In the genomic region with DNA sequence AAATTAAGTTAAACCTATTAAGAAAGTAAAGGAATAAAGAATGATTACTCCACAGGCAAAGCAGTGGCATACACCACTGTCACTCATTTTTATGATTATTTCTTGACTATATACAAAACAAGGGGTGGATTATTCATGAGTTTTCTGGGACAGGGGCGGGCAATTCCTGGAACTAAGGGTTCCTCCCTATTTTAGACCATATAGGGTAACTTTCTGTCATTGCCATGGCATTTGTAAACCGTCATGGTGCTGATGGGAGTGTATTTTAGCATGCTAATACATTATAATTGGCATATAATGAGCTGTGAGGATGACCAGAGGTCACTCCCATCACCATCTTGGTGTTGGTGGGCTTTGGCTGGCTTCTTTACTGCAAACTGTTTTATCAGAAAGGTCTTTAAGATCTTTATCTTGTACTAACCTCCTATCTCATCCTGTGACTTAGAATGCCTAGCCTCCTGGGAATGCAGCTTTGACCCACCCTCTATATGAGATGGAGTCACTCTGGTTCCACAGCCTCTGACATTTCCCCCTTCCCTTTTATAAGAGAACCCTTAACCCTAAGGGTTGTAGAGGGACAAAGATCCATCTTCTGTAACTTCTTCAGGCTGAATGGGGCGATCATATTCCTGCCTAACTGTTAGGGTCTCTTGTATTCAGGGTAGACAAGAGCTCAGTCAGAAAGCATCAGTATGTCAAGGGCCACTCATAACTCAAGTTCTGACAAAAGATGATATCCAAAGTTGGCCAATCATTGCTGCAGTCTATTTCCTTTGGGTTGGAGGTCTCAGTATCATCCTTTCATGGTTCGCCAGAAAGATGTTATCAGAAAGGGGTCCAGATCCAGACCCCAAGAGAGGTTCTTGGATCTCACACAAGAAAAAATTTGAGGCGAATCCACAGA, we compare ENCODE assay signal across 1 cellular context.
TF ChIP-seq lines count a peak whose summit lies in the region.

No MANE protein-coding gene starts in this region.

TF ChIP-seq in K562, 482 proteins besides CTCF, POLR2A, EP300 and RAD21 (continued from another document and continues in another):
- TF ChIP-seq, protein P1, sequence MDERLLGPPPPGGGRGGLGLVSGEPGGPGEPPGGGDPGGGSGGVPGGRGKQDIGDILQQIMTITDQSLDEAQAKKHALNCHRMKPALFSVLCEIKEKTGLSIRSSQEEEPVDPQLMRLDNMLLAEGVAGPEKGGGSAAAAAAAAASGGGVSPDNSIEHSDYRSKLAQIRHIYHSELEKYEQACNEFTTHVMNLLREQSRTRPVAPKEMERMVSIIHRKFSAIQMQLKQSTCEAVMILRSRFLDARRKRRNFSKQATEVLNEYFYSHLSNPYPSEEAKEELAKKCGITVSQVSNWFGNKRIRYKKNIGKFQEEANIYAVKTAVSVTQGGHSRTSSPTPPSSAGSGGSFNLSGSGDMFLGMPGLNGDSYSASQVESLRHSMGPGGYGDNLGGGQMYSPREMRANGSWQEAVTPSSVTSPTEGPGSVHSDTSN (CRISPR knock-in tag; IDR thresholded peaks at IDR 0.05; ENCODE audit: low read depth): no peak
- TF ChIP-seq, protein P1 (tag; conservative IDR thresholded peaks at IDR 0.05; ENCODE audit: low read depth): peak; percentile 91
- TF ChIP-seq MEF2D (tag; conservative IDR thresholded peaks at IDR 0.05; ENCODE audit: low read depth) (peak; percentile 95), ZBTB34 (CRISPR knock-in tag; IDR thresholded peaks at IDR 0.05) (peak; percentile 85), ATF7 (IDR thresholded peaks at IDR 0.05) (peak; percentile 86), SMARCA4 (IDR thresholded peaks at IDR 0.05) (peak; percentile 73), ZNF408 (CRISPR knock-in tag; IDR thresholded peaks at IDR 0.05; ENCODE audit: low read depth) (no peak), HDAC2 (IDR thresholded peaks at IDR 0.05) (0 out of 2 replicates have a peak, but pooled peaks have one; percentile 45), ARID1B (IDR thresholded peaks at IDR 0.05) (peak; percentile 55), GABPA (tag; conservative IDR thresholded peaks at IDR 0.05; ENCODE audit: low read depth) (peak; percentile 56), NFIX (CRISPR knock-in tag; IDR thresholded peaks at IDR 0.05; ENCODE audit: low read depth) (peak; percentile 42; the same call in 1 of the 2 replicates), NR4A1 (CRISPR knock-in tag; IDR thresholded peaks at IDR 0.05) (peak; percentile 97; the same call in 1 of the 2 replicates), NR4A1 (tag; IDR thresholded peaks at IDR 0.05) (peak; percentile 98), DEAF1 (CRISPR knock-in tag; IDR thresholded peaks at IDR 0.05) (no peak), JUN (IDR thresholded peaks at IDR 0.05; ENCODE audit: borderline replicate concordance, low read depth, low read length) (peak; percentile 44; the same call in 1 of the 2 replicates), JUN (CRISPR knock-in tag; IDR thresholded peaks at IDR 0.05; ENCODE audit: borderline replicate concordance) (no peak), HIVEP1 (CRISPR knock-in tag; IDR thresholded peaks at IDR 0.05) (peak; percentile 97), MYBL2 (IDR thresholded peaks at IDR 0.05; ENCODE audit: low read depth) (no peak), MYBL2 (CRISPR knock-in tag; IDR thresholded peaks at IDR 0.05; ENCODE audit: borderline replicate concordance) (no peak), SMAD3 (CRISPR knock-in tag; conservative IDR thresholded peaks at IDR 0.05) (peak; percentile 98), TCFL5 (CRISPR knock-in tag; conservative IDR thresholded peaks at IDR 0.05) (peak; percentile 93), ZNF324 (CRISPR knock-in tag; IDR thresholded peaks at IDR 0.05) (no peak), BACH1 (tag; IDR thresholded peaks at IDR 0.05) (peak; percentile 96), NR2C2 (CRISPR knock-in tag; IDR thresholded peaks at IDR 0.05) (no peak), NR2C2 (tag; IDR thresholded peaks at IDR 0.05) (peak; percentile 90), MYC (IDR thresholded peaks at IDR 0.05; ENCODE audit: low read depth, low read length) (no peak), MYC (CRISPR knock-in tag; IDR thresholded peaks at IDR 0.05; ENCODE audit: borderline replicate concordance, low read depth) (peak; percentile 98), TFE3 (CRISPR knock-in tag; IDR thresholded peaks at IDR 0.05) (peak; percentile 49), RFX7 (CRISPR knock-in tag; IDR thresholded peaks at IDR 0.05) (peak; percentile 85), ZNF133 (CRISPR knock-in tag; IDR thresholded peaks at IDR 0.05) (peak; percentile 96), ZBTB11 (CRISPR knock-in tag; IDR thresholded peaks at IDR 0.05) (peak in 1 of 3 experiments; percentile 84; a peak in 2 of 6 replicates), ZNF644 (tag; IDR thresholded peaks at IDR 0.05; ENCODE audit: low read depth) (peak; percentile 95), TEAD2 (tag; IDR thresholded peaks at IDR 0.05) (peak; percentile 95), ATF3 (IDR thresholded peaks at IDR 0.05) (peak; percentile 80; the same call in 1 of the 2 replicates), ATF3 (CRISPR knock-in tag; conservative IDR thresholded peaks at IDR 0.05) (no peak)
- TF ChIP-seq, protein P2, sequence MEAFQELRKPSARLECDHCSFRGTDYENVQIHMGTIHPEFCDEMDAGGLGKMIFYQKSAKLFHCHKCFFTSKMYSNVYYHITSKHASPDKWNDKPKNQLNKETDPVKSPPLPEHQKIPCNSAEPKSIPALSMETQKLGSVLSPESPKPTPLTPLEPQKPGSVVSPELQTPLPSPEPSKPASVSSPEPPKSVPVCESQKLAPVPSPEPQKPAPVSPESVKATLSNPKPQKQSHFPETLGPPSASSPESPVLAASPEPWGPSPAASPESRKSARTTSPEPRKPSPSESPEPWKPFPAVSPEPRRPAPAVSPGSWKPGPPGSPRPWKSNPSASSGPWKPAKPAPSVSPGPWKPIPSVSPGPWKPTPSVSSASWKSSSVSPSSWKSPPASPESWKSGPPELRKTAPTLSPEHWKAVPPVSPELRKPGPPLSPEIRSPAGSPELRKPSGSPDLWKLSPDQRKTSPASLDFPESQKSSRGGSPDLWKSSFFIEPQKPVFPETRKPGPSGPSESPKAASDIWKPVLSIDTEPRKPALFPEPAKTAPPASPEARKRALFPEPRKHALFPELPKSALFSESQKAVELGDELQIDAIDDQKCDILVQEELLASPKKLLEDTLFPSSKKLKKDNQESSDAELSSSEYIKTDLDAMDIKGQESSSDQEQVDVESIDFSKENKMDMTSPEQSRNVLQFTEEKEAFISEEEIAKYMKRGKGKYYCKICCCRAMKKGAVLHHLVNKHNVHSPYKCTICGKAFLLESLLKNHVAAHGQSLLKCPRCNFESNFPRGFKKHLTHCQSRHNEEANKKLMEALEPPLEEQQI (IDR thresholded peaks at IDR 0.05): no peak
- TF ChIP-seq, protein P3, sequence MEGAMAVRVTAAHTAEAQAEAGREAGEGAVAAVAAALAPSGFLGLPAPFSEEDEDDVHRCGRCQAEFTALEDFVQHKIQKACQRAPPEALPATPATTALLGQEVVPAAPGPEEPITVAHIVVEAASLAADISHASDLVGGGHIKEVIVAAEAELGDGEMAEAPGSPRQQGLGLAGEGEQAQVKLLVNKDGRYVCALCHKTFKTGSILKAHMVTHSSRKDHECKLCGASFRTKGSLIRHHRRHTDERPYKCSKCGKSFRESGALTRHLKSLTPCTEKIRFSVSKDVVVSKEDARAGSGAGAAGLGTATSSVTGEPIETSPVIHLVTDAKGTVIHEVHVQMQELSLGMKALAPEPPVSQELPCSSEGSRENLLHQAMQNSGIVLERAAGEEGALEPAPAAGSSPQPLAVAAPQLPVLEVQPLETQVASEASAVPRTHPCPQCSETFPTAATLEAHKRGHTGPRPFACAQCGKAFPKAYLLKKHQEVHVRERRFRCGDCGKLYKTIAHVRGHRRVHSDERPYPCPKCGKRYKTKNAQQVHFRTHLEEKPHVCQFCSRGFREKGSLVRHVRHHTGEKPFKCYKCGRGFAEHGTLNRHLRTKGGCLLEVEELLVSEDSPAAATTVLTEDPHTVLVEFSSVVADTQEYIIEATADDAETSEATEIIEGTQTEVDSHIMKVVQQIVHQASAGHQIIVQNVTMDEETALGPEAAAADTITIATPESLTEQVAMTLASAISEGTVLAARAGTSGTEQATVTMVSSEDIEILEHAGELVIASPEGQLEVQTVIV (CRISPR knock-in tag; IDR thresholded peaks at IDR 0.05; ENCODE audit: borderline replicate concordance): peak; percentile 86
- TF ChIP-seq, protein P4, sequence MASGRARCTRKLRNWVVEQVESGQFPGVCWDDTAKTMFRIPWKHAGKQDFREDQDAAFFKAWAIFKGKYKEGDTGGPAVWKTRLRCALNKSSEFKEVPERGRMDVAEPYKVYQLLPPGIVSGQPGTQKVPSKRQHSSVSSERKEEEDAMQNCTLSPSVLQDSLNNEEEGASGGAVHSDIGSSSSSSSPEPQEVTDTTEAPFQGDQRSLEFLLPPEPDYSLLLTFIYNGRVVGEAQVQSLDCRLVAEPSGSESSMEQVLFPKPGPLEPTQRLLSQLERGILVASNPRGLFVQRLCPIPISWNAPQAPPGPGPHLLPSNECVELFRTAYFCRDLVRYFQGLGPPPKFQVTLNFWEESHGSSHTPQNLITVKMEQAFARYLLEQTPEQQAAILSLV (tag; IDR thresholded peaks at IDR 0.05): peak; percentile 82
